7 cellular contexts compared by ENCODE assay signal in genomic region chr15:80999623-81000036, GRCh38. TPM values are rescaled to one million over a fixed set of nuclear protein-coding genes. Genes with fewer than 3 reads are reported as not detected.
A peak's percentile ranks its signal among the peaks of the same experiment; 100 is the strongest.
DNase-seq lines count a peak whose midpoint lies in the region; ATAC-seq, FAIRE-seq and TF ChIP-seq lines count a peak whose summit lies in the region.

No MANE protein-coding gene starts in this region.

- peaks cover 16% of the 10 kb centered on the region; the same call in 1 of the 2 replicates for H3K36me3 ChIP-seq in KOPT-K1 (ENCODE audit: insufficient read depth, low read length)
- H3K36me3 ChIP-seq in aorta (ENCODE audit: control insufficient read depth in 1 of 2, insufficient read depth in 2 of 2, low read length in 1 of 2), result peaks cover 0 to 3% of the 10 kb centered on the region in 2 donors

- intact Hi-C loops in aorta (cut with DNase I), result loop anchor here (5.0 to 10.0 kb wide), 2 partner anchors 268 to 335 kb away; no protein-coding TSS in a partner anchor

- peak overlapping the region; percentile 93 for H3K27ac ChIP-seq in KOPT-K1 (ENCODE audit: low read depth, low read length, poor library complexity, severe bottlenecking)
- H3K27ac ChIP-seq in foreskin keratinocyte, result peak overlapping the region; percentile 82
- H3K27ac ChIP-seq in aorta (ENCODE audit: low read depth in 1 of 2, low read length in 2 of 2), result no peak overlapping the region

- H3K9me3 ChIP-seq in KOPT-K1 (ENCODE audit: insufficient read depth, low read length, poor library complexity, severe bottlenecking) (no peaks in the 10 kb centered on the region), aorta (ENCODE audit: control insufficient read depth, low read length) (no peaks in the 10 kb centered on the region)

- H3K27me3 ChIP-seq in foreskin keratinocyte, result no peaks in the 10 kb centered on the region
- no peaks in the 10 kb centered on the region for H3K27me3 ChIP-seq in aorta (ENCODE audit: control insufficient read depth in 1 of 2, insufficient read depth in 2 of 2, low read length in 1 of 2)

- DNase-seq in GM19239 (ENCODE audit: insufficient read length, low spot score) (peak; percentile 36), activated T-cell treated with anti-CD3 and anti-CD28 coated beads for 24 hours (ENCODE audit: low read depth) (peak; percentile 47), foreskin keratinocyte (no peak), SW 1271 (lab: John Stamatoyannopoulos, UW) (no peak), aorta (no peak)
- DNase-seq in stimulated activated CD4-positive, alpha-beta T cell treated with anti-CD3 and anti-CD28 coated beads, Interleukin-1b, Interleukin-23, amount 100 ng/mL, for 48 hours, result peak; percentile 63

- no peak overlapping the region for H3K4me3 ChIP-seq in aorta (ENCODE audit: low read length in 2 of 2)

- TF ChIP-seq CTCF in foreskin keratinocyte (conservative IDR thresholded peaks at IDR 0.05), result no peak

- H3K4me1 ChIP-seq in foreskin keratinocyte, result peaks cover 11% of the 10 kb centered on the region
- H3K4me1 ChIP-seq in aorta (ENCODE audit: control insufficient read depth in 1 of 2, insufficient read depth in 2 of 2, low read length in 2 of 2), result peaks cover 0 to 5% of the 10 kb centered on the region in 2 donors

- no peak for ATAC-seq in foreskin keratinocyte
- ATAC-seq in aorta (ENCODE audit: low FRiP score), result no peak

- WGBS in aorta, 2 donors, result 81 to 86% methylated on average over 13 of the region's 13 CpGs

- FAIRE-seq in GM19239 (lab: Jason Lieb, UNC), result peak; percentile 93

RNA-seq across cellular contexts. Expression of gene TLNRD1, which starts 1.1 kb away (rescaled TPM):
- total RNA-seq in foreskin keratinocyte (11.5 and 12.4 TPM in 2 replicates), aorta (10 to 100 TPM; 15.7 to 24.4 TPM)
- polyA plus RNA-seq in foreskin keratinocyte (7.4 and 8.1 TPM in 2 replicates), aorta (1 to 10 TPM; 1.6 to 4.3 TPM)

RNA-seq across cellular contexts. Expression of gene MESD, which starts 10.0 kb away (rescaled TPM):
- total RNA-seq in foreskin keratinocyte, result 31.0 and 32.4 TPM in 2 replicates
- 27.1 and 29.9 TPM in 2 replicates for polyA plus RNA-seq in foreskin keratinocyte
- total RNA-seq in aorta, result 10 to 100 TPM; 27.0 to 31.0 TPM
- polyA plus RNA-seq in aorta, result 10 to 100 TPM; 11.2 to 13.3 TPM

Comparison
In these comparisons a context has a peak if more than half of its experiments do, and no peak if none do; other contexts are left out.
1. DNase-seq: peak in GM19239 (single experiment), activated T-cell treated with anti-CD3 and anti-CD28 coated beads for 24 hours (single experiment) and stimulated activated CD4-positive, alpha-beta T cell treated with anti-CD3 and anti-CD28 coated beads, Interleukin-1b, Interleukin-23, amount 100 ng/mL, for 48 hours (single experiment); none in foreskin keratinocyte (0 of 2), SW 1271 (0 of 2) and aorta (0 of 2).
2. H3K27ac ChIP-seq: peak in KOPT-K1 (single experiment) and foreskin keratinocyte (single experiment); none in aorta (0 of 2).